ENCODE assay signal across 20 cellular contexts in genomic region chr16:29737713-29738112, GRCh38. TPM values are rescaled to one million over a fixed set of nuclear protein-coding genes. Genes with fewer than 3 reads are reported as not detected.
DNase-seq lines count a peak whose midpoint lies in the region; ATAC-seq, FAIRE-seq and TF ChIP-seq lines count a peak whose summit lies in the region.
"Had no signal": no experiment of that assay in that cellular context is flagged by ENCODE, and none has a peak within 500 bp of the region (broad histone marks: within the 10 kb centered on the region; RNA-seq: fewer than 3 reads in every experiment).

No MANE protein-coding gene starts in this region.

- TF ChIP-seq CTCF in WTC11 (IDR thresholded peaks at IDR 0.05) = no peak
- no peak for TF ChIP-seq CTCF in upper lobe of right lung (IDR thresholded peaks at IDR 0.05)
- TF ChIP-seq CTCF in D721Med (IDR thresholded peaks at IDR 0.05; ENCODE audit: insufficient read depth, missing control alignments) = no peak

- H3K36me3 ChIP-seq in upper lobe of right lung = no peaks in the 10 kb centered on the region
- H3K36me3 ChIP-seq: SJSA1 had no signal

- FAIRE-seq in D721Med (lab: Jason Lieb, UNC) = no peak
- FAIRE-seq: urothelium cell line had no signal

- no peaks in the 10 kb centered on the region for H3K27me3 ChIP-seq in upper lobe of right lung
- H3K27me3 ChIP-seq: SJSA1 had no signal

- peak overlapping the region; percentile 89 for H3K27ac Mint-ChIP-seq in activated CD8-positive, alpha-beta memory T cell treated with anti-CD3 and anti-CD28 coated beads, Interleukin-2, amount 10 ng/mL, durations not matched to agents 7 days and 5 days
- H3K27ac Mint-ChIP-seq in WTC11 = peak overlapping the region; percentile 51

- intact Hi-C loops in left colon (cut with DNase I, micrococcal nuclease) = no loop called here
- intact Hi-C loops in upper lobe of right lung (cut with DNase I) = no loop called here

- H3K4me1 Mint-ChIP-seq in activated CD8-positive, alpha-beta memory T cell treated with anti-CD3 and anti-CD28 coated beads, Interleukin-2, amount 10 ng/mL, durations not matched to agents 7 days and 5 days = peaks cover 55% of the 10 kb centered on the region
- H3K4me1 Mint-ChIP-seq in WTC11 = peaks cover 2% of the 10 kb centered on the region; the same call in 1 of the 2 replicates
- H3K4me1 Mint-ChIP-seq: nephron had no signal

- no peaks in the 10 kb centered on the region for H3K9me3 ChIP-seq in upper lobe of right lung
- H3K9me3 ChIP-seq: SJSA1 had no signal

- CTCF ChIA-PET in activated CD8-positive, alpha-beta memory T cell treated with anti-CD3 and anti-CD28 coated beads, Interleukin-2, amount 10 ng/mL, durations not matched to agents 7 days and 5 days (lab: Charles Lee) = no interaction called here
- CTCF ChIA-PET in WTC11 (lab: Charles Lee) = interaction anchor here (1.8 kb wide), 1 partner anchor 37 kb away, joined by 5 read pairs; no protein-coding TSS in a partner anchor

- no peak for DNase-seq in activated CD8-positive, alpha-beta memory T cell treated with anti-CD3 and anti-CD28 coated beads, Interleukin-2, amount 10 ng/mL, durations not matched to agents 7 days and 5 days
- no peak for DNase-seq in activated CD8-positive, alpha-beta memory T cell treated with anti-CD3 and anti-CD28 coated beads, Interleukin-2, amount 50 U/mL, for 4 hours
- no peak for DNase-seq in WTC11 (ENCODE audit: low spot score)
- peak in 1 of 2 donors; percentile 55 for DNase-seq in left colon
- DNase-seq in upper lobe of right lung = peak; percentile 8
- DNase-seq in NCI-H69 (lab: John Stamatoyannopoulos, UW) = no peak
- DNase-seq in D721Med (ENCODE audit: insufficient read length, low spot score) = no peak
- DNase-seq: ACHN; activated CD4-positive, CD25-positive, alpha-beta regulatory T cell; activated T-cell treated with anti-CD3 and anti-CD28 coated beads, Interleukin-2, amount 50 U/mL, for 4 hours; DMS153; dorsolateral prefrontal cortex; left ventricle myocardium superior; NCI-H1105; stimulated activated CD4-positive, alpha-beta T cell treated with anti-CD3 and anti-CD28 coated beads, Interleukin-2, amount 100 ng/mL, for 24 hours had no signal

- no peak overlapping the region for H3K4me3 ChIP-seq in upper lobe of right lung
- H3K4me3 ChIP-seq: dorsolateral prefrontal cortex, SJSA1 had no signal

- H3K4me3 Mint-ChIP-seq in activated CD8-positive, alpha-beta memory T cell treated with anti-CD3 and anti-CD28 coated beads, Interleukin-2, amount 10 ng/mL, durations not matched to agents 7 days and 5 days = no peak overlapping the region
- no peak overlapping the region for H3K4me3 Mint-ChIP-seq in WTC11
- H3K4me3 Mint-ChIP-seq: activated T-cell treated with anti-CD3 and anti-CD28 coated beads, Interleukin-2, amount 50 U/mL, for 4 hours; nephron had no signal

- ATAC-seq in activated CD8-positive, alpha-beta memory T cell treated with anti-CD3 and anti-CD28 coated beads, Interleukin-2, amount 10 ng/mL, durations not matched to agents 7 days and 5 days = no peak
- ATAC-seq in WTC11 = no peak
- peak; percentile 61 for ATAC-seq in left colon
- ATAC-seq in upper lobe of right lung = no peak
- ATAC-seq in HG02642 (IDR thresholded peaks at IDR 0.05; ENCODE audit: poor library complexity, unreplicated experiment) = no peak
- ATAC-seq: left ventricle myocardium superior had no signal

- H3K27me3 Mint-ChIP-seq in activated CD8-positive, alpha-beta memory T cell treated with anti-CD3 and anti-CD28 coated beads, Interleukin-2, amount 10 ng/mL, durations not matched to agents 7 days and 5 days = no peaks in the 10 kb centered on the region
- no peaks in the 10 kb centered on the region for H3K27me3 Mint-ChIP-seq in WTC11 (ENCODE audit: low read depth)

- peaks cover 5% of the 10 kb centered on the region for H3K9me3 Mint-ChIP-seq in activated CD8-positive, alpha-beta memory T cell treated with anti-CD3 and anti-CD28 coated beads, Interleukin-2, amount 10 ng/mL, durations not matched to agents 7 days and 5 days (ENCODE audit: low read depth)
- no peaks in the 10 kb centered on the region for H3K9me3 Mint-ChIP-seq in WTC11
- H3K9me3 Mint-ChIP-seq: activated T-cell treated with anti-CD3 and anti-CD28 coated beads, Interleukin-2, amount 50 U/mL, for 4 hours; nephron had no signal

- H3K4me1 ChIP-seq in upper lobe of right lung = no peaks in the 10 kb centered on the region
- H3K4me1 ChIP-seq: SJSA1 had no signal

- POLR2A ChIA-PET in WTC11 (lab: Charles Lee) = interaction anchor here (0.8 kb wide), 1 partner anchor 52 kb away, joined by 6 read pairs; no protein-coding TSS in a partner anchor

- H3K27ac ChIP-seq in upper lobe of right lung = no peak overlapping the region
- H3K27ac ChIP-seq: dorsolateral prefrontal cortex, SJSA1 had no signal

- peaks cover 25% of the 10 kb centered on the region for H3K36me3 Mint-ChIP-seq in activated CD8-positive, alpha-beta memory T cell treated with anti-CD3 and anti-CD28 coated beads, Interleukin-2, amount 10 ng/mL, durations not matched to agents 7 days and 5 days
- peaks cover 60% of the 10 kb centered on the region for H3K36me3 Mint-ChIP-seq in WTC11

TF ChIP-seq in WTC11, 78 proteins besides CTCF, POLR2A, EP300 and RAD21:
- TF ChIP-seq EMX1 (CRISPR knock-in tag; IDR thresholded peaks at IDR 0.05) (peak; percentile 52; the same call in 1 of the 2 replicates), ATF6 (CRISPR knock-in tag; IDR thresholded peaks at IDR 0.05) (no peak), RORB (CRISPR knock-in tag; IDR thresholded peaks at IDR 0.05) (no peak), OVOL2 (CRISPR knock-in tag; IDR thresholded peaks at IDR 0.05; ENCODE audit: borderline replicate concordance) (no peak), PREB (CRISPR knock-in tag; IDR thresholded peaks at IDR 0.05; ENCODE audit: borderline replicate concordance) (no peak), NR1H2 (CRISPR knock-in tag; IDR thresholded peaks at IDR 0.05) (no peak)

RNA-seq across cellular contexts. Expression of gene C16orf54, which starts 8.1 kb away (rescaled TPM):
- 10 to 100 TPM; 39.7 to 51.2 TPM for total RNA-seq in activated CD8-positive, alpha-beta memory T cell treated with anti-CD3 and anti-CD28 coated beads, Interleukin-2, amount 10 ng/mL, durations not matched to agents 7 days and 5 days
- total RNA-seq in WTC11 (2021) (0.09 to 0.14 TPM (median 0.11 TPM) in 3 replicates), left colon (1 to 10 TPM; 1.6 to 3.2 TPM), upper lobe of right lung (7.3 TPM)
- total RNA-seq: renal cortical epithelial cell, SJSA1 had no signal

RNA-seq across cellular contexts. Expression of gene ZG16, which starts 40.3 kb away (rescaled TPM):
- not detected for total RNA-seq in activated CD8-positive, alpha-beta memory T cell treated with anti-CD3 and anti-CD28 coated beads, Interleukin-2, amount 10 ng/mL, durations not matched to agents 7 days and 5 days
- total RNA-seq in WTC11 (2021) = not detected in 3 replicates
- 1,000 to 10,000 TPM; 1,315 to 1,793 TPM for total RNA-seq in left colon
- total RNA-seq in upper lobe of right lung = not detected
- total RNA-seq: dorsolateral prefrontal cortex, left ventricle myocardium superior, renal cortical epithelial cell, SJSA1 had no signal

RNA-seq across cellular contexts. Expression of gene KIF22, which starts 52.8 kb away (rescaled TPM):
- 100 to 1,000 TPM; 205 to 266 TPM for total RNA-seq in activated CD8-positive, alpha-beta memory T cell treated with anti-CD3 and anti-CD28 coated beads, Interleukin-2, amount 10 ng/mL, durations not matched to agents 7 days and 5 days
- total RNA-seq in WTC11 (2021) = 165 to 182 TPM (median 175 TPM) in 3 replicates
- 10 to 100 TPM; 53.0 to 55.2 TPM for total RNA-seq in left colon
- total RNA-seq in upper lobe of right lung = 19.8 TPM

RNA-seq across cellular contexts. Expression of gene QPRT, which starts 58.7 kb away (rescaled TPM):
- 10 to 100 TPM; 13.3 to 15.7 TPM for total RNA-seq in activated CD8-positive, alpha-beta memory T cell treated with anti-CD3 and anti-CD28 coated beads, Interleukin-2, amount 10 ng/mL, durations not matched to agents 7 days and 5 days
- total RNA-seq in WTC11 (2021) = 138 to 187 TPM (median 182 TPM) in 3 replicates
- 10 to 100 TPM; 44.9 to 47.4 TPM for total RNA-seq in left colon
- 15.0 TPM for total RNA-seq in upper lobe of right lung

Comparison
In these comparisons a context has a peak if more than half of its experiments do, and no peak if none do; other contexts are left out.
1. RNA of gene ZG16, which starts 40.3 kb away (total RNA-seq): 1,315 to 1,793 TPM in left colon; not detected in WTC11, not detected in upper lobe of right lung (single experiment) and not detected in activated CD8-positive, alpha-beta memory T cell treated with anti-CD3 and anti-CD28 coated beads, Interleukin-2, amount 10 ng/mL, durations not matched to agents 7 days and 5 days; every median in the first group is over 1,000 times any median in the second.